8 cellular contexts compared by ENCODE assay signal in the genomic region with DNA sequence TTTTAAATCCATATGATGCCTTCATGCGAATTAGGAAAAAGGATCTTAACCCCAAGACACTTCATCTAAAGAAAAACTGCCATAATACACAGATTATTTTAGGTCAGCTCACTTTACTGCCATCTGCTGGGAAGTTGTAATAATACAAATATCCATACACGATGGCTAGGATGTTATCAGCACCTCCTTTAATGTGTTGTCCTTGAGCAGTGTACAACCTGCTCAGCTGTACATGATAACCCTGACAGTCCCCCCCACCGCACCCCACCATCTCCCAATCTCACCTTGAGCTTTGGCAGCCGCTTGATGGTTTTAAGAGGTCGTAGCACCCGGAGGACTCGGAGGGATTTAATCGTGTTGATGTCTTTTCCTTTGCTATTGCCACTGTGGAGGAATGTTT.
A peak's percentile ranks its signal among the peaks of the same experiment; 100 is the strongest.
DNase-seq lines count a peak whose midpoint lies in the region; ATAC-seq, FAIRE-seq and TF ChIP-seq lines count a peak whose summit lies in the region.

No MANE protein-coding gene starts in this region.

- TF ChIP-seq POLR2A in heart left ventricle (IDR thresholded peaks at IDR 0.05) (no peak), transverse colon (IDR thresholded peaks at IDR 0.05) (no peak)

- H3K9me3 ChIP-seq in heart left ventricle (no peaks in the 10 kb centered on the region), right atrium auricular region (no peaks in the 10 kb centered on the region), transverse colon (no peaks in the 10 kb centered on the region)

- H3K27me3 ChIP-seq in heart left ventricle (peaks cover 0 to under 1% (median 0%) of the 10 kb centered on the region in 9 donors), right atrium auricular region (no peaks in the 10 kb centered on the region), transverse colon (no peaks in the 10 kb centered on the region)

- H3K27ac ChIP-seq in heart left ventricle (no peak overlapping the region), right atrium auricular region (no peak overlapping the region), transverse colon (no peak overlapping the region)

- WGBS in heart left ventricle, 4 donors: 50 to 55% (median 54%) methylated on average over 7 to 8 of the region's 8 CpGs
- WGBS in transverse colon (ENCODE audit: low coverage in 1 of 2), 2 donors: 10 to 50% methylated on average over 1 to 8 of the region's 8 CpGs

- no peak for TF ChIP-seq EP300 in transverse colon (IDR thresholded peaks at IDR 0.05; ENCODE audit: low read depth)

- peak; percentile 26 to 67 (median 57) for ATAC-seq in heart left ventricle

- H3K36me3 ChIP-seq in heart left ventricle (no peaks in the 10 kb centered on the region), right atrium auricular region (no peaks in the 10 kb centered on the region), transverse colon (no peaks in the 10 kb centered on the region)

- intact Hi-C loops in heart left ventricle (cut with DNase I): loop anchor here (1.0 to 10.0 kb wide), 11 partner anchors 50 to 286 kb away; partner anchors contain the start of genes IER2 (in 2 of the 10), STX10 (in 2 of the 10), LYL1 (in 1 of the 10) and NACC1 (in 1 of the 10)
- intact Hi-C loops in transverse colon (cut with DNase I; ENCODE audit: low total_unique reads): loop anchor here (5.0 kb wide), 2 partner anchors 135 to 285 kb away; no protein-coding TSS in a partner anchor

- in situ Hi-C loops in transverse colon (cut with MboI; ENCODE audit: low pct_ligation_motif_present in 1 of 4, low pct_unique_long_range_greater_than_20kb in 1 of 4, low sequenced_read_pairs in 3 of 4): loop anchor here (5.0 to 25.0 kb wide), 4 partner anchors 150 to 300 kb away; partner anchors contain the start of genes DAND5 (in 1 of the 4), GADD45GIP1 (in 1 of the 4), LYL1 (in 1 of the 4) and NACC1 (in 1 of the 4)

- TF ChIP-seq CTCF in heart left ventricle (IDR thresholded peaks at IDR 0.05) (peak; percentile 40 to 73 (median 60)), right atrium auricular region (IDR thresholded peaks at IDR 0.05) (peak in 1 of 2 donors; percentile 71), transverse colon (IDR thresholded peaks at IDR 0.05) (peak; percentile 57 to 63 (median 60))

- peak; percentile 45 for FAIRE-seq in islet of Langerhans (lab: Jason Lieb, UNC)

- H3K4me1 ChIP-seq in heart left ventricle (peaks cover 0 to 18% (median 0%) of the 10 kb centered on the region in 12 donors), right atrium auricular region (peaks cover 0 to 4% of the 10 kb centered on the region in 2 donors), transverse colon (no peaks in the 10 kb centered on the region)

- no peak for DNase-seq in heart left ventricle
- no peak for DNase-seq in right atrium auricular region (ENCODE audit: low spot score)
- peak; percentile 42 for DNase-seq in NCI-H1694 (lab: John Stamatoyannopoulos, UW)
- peak; percentile 64 for DNase-seq in astrocyte of the hippocampus (ENCODE audit: low read depth, low spot score)
- DNase-seq in transverse colon: no peak
- DNase-seq in stimulated activated CD4-positive, alpha-beta T cell treated with anti-CD3 and anti-CD28 coated beads, Interleukin-4, amount 100 ng/mL, for 1 hour: no peak
- no peak for DNase-seq in NCI-H345 treated with DMSO at 0.1 percent for 48 hours (lab: John Stamatoyannopoulos, UW; ENCODE audit: unreplicated experiment)

- no peak overlapping the region for H3K4me3 ChIP-seq in heart left ventricle
- H3K4me3 ChIP-seq in right atrium auricular region: no peak overlapping the region
- H3K4me3 ChIP-seq in transverse colon: no peak overlapping the region

Comparison
In these comparisons a context has a peak if more than half of its experiments do, and no peak if none do; other contexts are left out.
1. DNase-seq: peak in NCI-H1694 (single experiment) and astrocyte of the hippocampus (single experiment); none in heart left ventricle (0 of 5), right atrium auricular region (single experiment), transverse colon (single experiment), stimulated activated CD4-positive, alpha-beta T cell treated with anti-CD3 and anti-CD28 coated beads, Interleukin-4, amount 100 ng/mL, for 1 hour (single experiment) and NCI-H345 treated with DMSO at 0.1 percent for 48 hours (single experiment).